ENCODE assay signal across 35 cellular contexts in the genomic region with DNA sequence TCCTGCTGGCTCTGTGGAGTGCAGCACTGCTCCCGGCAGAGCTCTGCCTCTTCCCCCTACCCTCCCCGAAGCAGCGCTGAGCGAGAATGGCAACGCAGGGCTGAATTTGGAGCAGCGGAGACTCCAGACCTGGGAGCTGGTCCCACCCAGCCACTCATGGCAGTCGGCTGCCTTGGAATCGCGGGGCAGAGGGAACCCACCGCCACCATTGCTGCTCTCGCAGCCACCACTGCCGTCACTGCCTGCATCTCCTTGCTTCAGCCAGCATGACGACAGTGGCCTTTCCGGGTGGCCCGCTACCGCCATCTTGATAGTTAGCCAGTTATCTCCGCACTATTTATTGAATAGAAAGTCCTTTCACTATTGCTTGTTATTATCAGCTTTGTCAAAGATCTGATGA.
"Had no signal": no experiment of that assay in that cellular context is flagged by ENCODE, and none has a peak within 500 bp of the region (broad histone marks: within the 10 kb centered on the region; RNA-seq: fewer than 3 reads in every experiment).

No MANE protein-coding gene starts in this region.

- H3K27ac ChIP-seq: ascending aorta, cardiac muscle cell, VCaP had no signal

- H3K36me3 ChIP-seq: ascending aorta, cardiac muscle cell had no signal

- H3K4me3 Mint-ChIP-seq: activated B cell treated with CpG ODN at 0.5 μM for 24 hours; activated CD4-positive, alpha-beta memory T cell treated with anti-CD3 and anti-CD28 coated beads for 36 hours; activated CD4-positive, alpha-beta T cell treated with anti-CD3 and anti-CD28 coated beads, Interleukin-2, amount 10 ng/mL, durations not matched to agents 24 days and 14 days; activated CD8-positive, alpha-beta T cell treated with anti-CD3 and anti-CD28 coated beads for 36 hours; activated naive CD4-positive, alpha-beta T cell treated with anti-CD3 and anti-CD28 coated beads, Interleukin-2, amount 10 ng/mL, durations not matched to agents 7 days and 5 days; activated naive CD4-positive, alpha-beta T cell treated with anti-CD3 and anti-CD28 coated beads, Interleukin-2, amount 50 U/mL, for 24 hours; activated naive CD8-positive, alpha-beta T cell; activated naive CD8-positive, alpha-beta T cell treated with anti-CD3 and anti-CD28 coated beads, Interleukin-2, amount 10 ng/mL, durations not matched to agents 7 days and 5 days; activated naive CD8-positive, alpha-beta T cell treated with anti-CD3 and anti-CD28 coated beads, Interleukin-2, amount 50 U/mL, for 24 hours; activated T-cell treated with anti-CD3 and anti-CD28 coated beads, Interleukin-2, amount 50 U/mL, for 4 hours; activated T-cell treated with anti-CD3 and anti-CD28 coated beads, Interleukin-2, amount 50 U/mL, for 72 hours; activated T-helper 1 cell treated with anti-CD3 and anti-CD28 coated beads, Interleukin-12 subunit alpha, Interleukin-12 subunit beta, Interleukin-2, Interleukin-4 antibody, amounts not matched to agents 30 ng/mL and 10 ng/mL and 1 ng/mL, durations not matched to agents 14 hours and 24 hours and 36 hours; activated T-helper 17 cell treated with anti-CD3 and anti-CD28 coated beads, Interleukin-2, amount 50 U/mL, for 72 hours; brain; central memory CD8-positive, alpha-beta T cell; T-helper 1 cell treated with Interleukin-12 subunit alpha and Interleukin-12 subunit beta and Interleukin-4 antibody, amounts not matched to agents 30 μg/mL and 1 μg/mL, for 36 hours; T-helper 2 cell treated with Interferon-gamma antibody and Interleukin-4, amounts not matched to agents 5 μg/mL and 100 μg/mL, for 36 hours had no signal

- H3K27ac Mint-ChIP-seq: activated B cell treated with CpG ODN at 0.5 μM for 24 hours; activated CD4-positive, alpha-beta memory T cell treated with anti-CD3 and anti-CD28 coated beads for 36 hours; activated CD4-positive, alpha-beta T cell treated with anti-CD3 and anti-CD28 coated beads, Interleukin-2, amount 10 ng/mL, durations not matched to agents 24 days and 14 days; activated CD8-positive, alpha-beta T cell treated with anti-CD3 and anti-CD28 coated beads for 36 hours; activated naive CD4-positive, alpha-beta T cell treated with anti-CD3 and anti-CD28 coated beads, Interleukin-2, amount 10 ng/mL, durations not matched to agents 7 days and 5 days; activated naive CD4-positive, alpha-beta T cell treated with anti-CD3 and anti-CD28 coated beads, Interleukin-2, amount 50 U/mL, for 24 hours; activated naive CD8-positive, alpha-beta T cell; activated naive CD8-positive, alpha-beta T cell treated with anti-CD3 and anti-CD28 coated beads, Interleukin-2, amount 10 ng/mL, durations not matched to agents 7 days and 5 days; activated naive CD8-positive, alpha-beta T cell treated with anti-CD3 and anti-CD28 coated beads, Interleukin-2, amount 50 U/mL, for 24 hours; activated T-cell treated with anti-CD3 and anti-CD28 coated beads, Interleukin-2, amount 50 U/mL, for 72 hours; activated T-helper 1 cell treated with anti-CD3 and anti-CD28 coated beads, Interleukin-12 subunit alpha, Interleukin-12 subunit beta, Interleukin-2, Interleukin-4 antibody, amounts not matched to agents 30 ng/mL and 10 ng/mL and 1 ng/mL, durations not matched to agents 14 hours and 24 hours and 36 hours; activated T-helper 17 cell treated with anti-CD3 and anti-CD28 coated beads, Interleukin-2, amount 50 U/mL, for 72 hours; brain; T-helper 1 cell treated with Interleukin-12 subunit alpha and Interleukin-12 subunit beta and Interleukin-4 antibody, amounts not matched to agents 30 μg/mL and 1 μg/mL, for 36 hours; T-helper 2 cell treated with Interferon-gamma antibody and Interleukin-4, amounts not matched to agents 5 μg/mL and 100 μg/mL, for 36 hours had no signal

- H3K27me3 Mint-ChIP-seq: activated B cell treated with CpG ODN at 0.5 μM for 24 hours; activated CD4-positive, alpha-beta memory T cell treated with anti-CD3 and anti-CD28 coated beads for 36 hours; activated CD4-positive, alpha-beta T cell treated with anti-CD3 and anti-CD28 coated beads, Interleukin-2, amount 10 ng/mL, durations not matched to agents 24 days and 14 days; activated CD8-positive, alpha-beta T cell treated with anti-CD3 and anti-CD28 coated beads for 36 hours; activated naive CD4-positive, alpha-beta T cell treated with anti-CD3 and anti-CD28 coated beads, Interleukin-2, amount 10 ng/mL, durations not matched to agents 7 days and 5 days; activated naive CD4-positive, alpha-beta T cell treated with anti-CD3 and anti-CD28 coated beads, Interleukin-2, amount 50 U/mL, for 24 hours; activated naive CD8-positive, alpha-beta T cell; activated naive CD8-positive, alpha-beta T cell treated with anti-CD3 and anti-CD28 coated beads, Interleukin-2, amount 10 ng/mL, durations not matched to agents 7 days and 5 days; activated naive CD8-positive, alpha-beta T cell treated with anti-CD3 and anti-CD28 coated beads, Interleukin-2, amount 50 U/mL, for 24 hours; activated T-helper 17 cell treated with anti-CD3 and anti-CD28 coated beads, Interleukin-2, amount 50 U/mL, for 72 hours; brain; central memory CD8-positive, alpha-beta T cell had no signal

- H3K4me1 ChIP-seq: ascending aorta had no signal

- H3K9me3 ChIP-seq: ascending aorta had no signal

- H3K9me3 Mint-ChIP-seq: activated B cell treated with CpG ODN at 0.5 μM for 24 hours; activated CD4-positive, alpha-beta T cell treated with anti-CD3 and anti-CD28 coated beads, Interleukin-2, amount 10 ng/mL, durations not matched to agents 24 days and 14 days; activated CD8-positive, alpha-beta T cell treated with anti-CD3 and anti-CD28 coated beads for 36 hours; activated naive CD4-positive, alpha-beta T cell treated with anti-CD3 and anti-CD28 coated beads, Interleukin-2, amount 50 U/mL, for 24 hours; activated naive CD8-positive, alpha-beta T cell treated with anti-CD3 and anti-CD28 coated beads, Interleukin-2, amount 10 ng/mL, durations not matched to agents 7 days and 5 days; activated T-cell treated with anti-CD3 and anti-CD28 coated beads, Interleukin-2, amount 50 U/mL, for 4 hours; activated T-helper 17 cell treated with anti-CD3 and anti-CD28 coated beads, Interleukin-2, amount 50 U/mL, for 72 hours; central memory CD8-positive, alpha-beta T cell had no signal

- H3K4me3 ChIP-seq: ascending aorta, cardiac muscle cell had no signal

- ATAC-seq: activated CD8-positive, alpha-beta T cell treated with anti-CD3 and anti-CD28 coated beads for 36 hours; activated naive CD8-positive, alpha-beta T cell treated with anti-CD3 and anti-CD28 coated beads, Interleukin-2, amount 50 U/mL, for 24 hours; activated T-cell treated with anti-CD3 and anti-CD28 coated beads, Interleukin-2, amount 50 U/mL, for 4 hours; activated T-cell treated with anti-CD3 and anti-CD28 coated beads, Interleukin-2, amount 50 U/mL, for 72 hours; activated T-helper 17 cell treated with anti-CD3 and anti-CD28 coated beads, Interleukin-2, amount 50 U/mL, for 72 hours had no signal

- H3K36me3 Mint-ChIP-seq: activated CD4-positive, alpha-beta memory T cell treated with anti-CD3 and anti-CD28 coated beads for 36 hours; activated naive CD4-positive, alpha-beta T cell treated with anti-CD3 and anti-CD28 coated beads, Interleukin-2, amount 10 ng/mL, durations not matched to agents 7 days and 5 days; activated naive CD4-positive, alpha-beta T cell treated with anti-CD3 and anti-CD28 coated beads, Interleukin-2, amount 50 U/mL, for 24 hours; activated naive CD8-positive, alpha-beta T cell; activated naive CD8-positive, alpha-beta T cell treated with anti-CD3 and anti-CD28 coated beads, Interleukin-2, amount 10 ng/mL, durations not matched to agents 7 days and 5 days; brain had no signal

- H3K4me1 Mint-ChIP-seq: activated B cell treated with CpG ODN at 0.5 μM for 24 hours; activated CD4-positive, alpha-beta T cell treated with anti-CD3 and anti-CD28 coated beads, Interleukin-2, amount 10 ng/mL, durations not matched to agents 24 days and 14 days; activated naive CD4-positive, alpha-beta T cell treated with anti-CD3 and anti-CD28 coated beads, Interleukin-2, amount 10 ng/mL, durations not matched to agents 7 days and 5 days; activated naive CD4-positive, alpha-beta T cell treated with anti-CD3 and anti-CD28 coated beads, Interleukin-2, amount 50 U/mL, for 24 hours; activated naive CD8-positive, alpha-beta T cell treated with anti-CD3 and anti-CD28 coated beads, Interleukin-2, amount 10 ng/mL, durations not matched to agents 7 days and 5 days; activated naive CD8-positive, alpha-beta T cell treated with anti-CD3 and anti-CD28 coated beads, Interleukin-2, amount 50 U/mL, for 24 hours; activated T-helper 17 cell treated with anti-CD3 and anti-CD28 coated beads, Interleukin-2, amount 50 U/mL, for 72 hours; brain; central memory CD8-positive, alpha-beta T cell had no signal

- H3K27me3 ChIP-seq: ascending aorta, cardiac muscle cell had no signal

- DNase-seq: activated B cell treated with CpG ODN at 0.5 μM for 24 hours; activated CD4-positive, alpha-beta memory T cell treated with anti-CD3 and anti-CD28 coated beads for 36 hours; activated CD4-positive, alpha-beta T cell treated with anti-CD3 and anti-CD28 coated beads for 4 hours; activated CD4-positive, alpha-beta T cell treated with anti-CD3 and anti-CD28 coated beads, Interleukin-2, amount 10 ng/mL, durations not matched to agents 24 days and 14 days; activated CD4-positive, alpha-beta T cell treated with anti-CD3 and anti-CD28 coated beads, Interleukin-2, amount 50 U/mL, for 1 hour; activated CD4-positive, alpha-beta T cell treated with anti-CD3 and anti-CD28 coated beads, Interleukin-2, amount 50 U/mL, for 4 hours; activated CD4-positive, CD25-positive, alpha-beta regulatory T cell treated with anti-CD3 and anti-CD28 coated beads, Interleukin-2, amount 50 U/mL, for 72 hours; activated CD8-positive, alpha-beta memory T cell treated with anti-CD3 and anti-CD28 coated beads, Interleukin-2, amount 50 U/mL, for 4 hours; activated CD8-positive, alpha-beta T cell treated with anti-CD3 and anti-CD28 coated beads for 36 hours; activated gamma-delta T cell; activated naive CD4-positive, alpha-beta T cell treated with anti-CD3 and anti-CD28 coated beads, Interleukin-2, amount 10 ng/mL, durations not matched to agents 7 days and 5 days; activated naive CD4-positive, alpha-beta T cell treated with Interleukin-2 at 50 U/mL for 16 hours; activated naive CD8-positive, alpha-beta T cell treated with anti-CD3 and anti-CD28 coated beads, Interleukin-2, amount 10 ng/mL, durations not matched to agents 7 days and 5 days; activated naive CD8-positive, alpha-beta T cell treated with anti-CD3 and anti-CD28 coated beads, Interleukin-2, amount 50 U/mL, for 24 hours; activated T-cell treated with anti-CD3 and anti-CD28 coated beads for 4 hours; activated T-cell treated with anti-CD3 and anti-CD28 coated beads, Interleukin-2, amount 50 U/mL, for 1 hour; activated T-cell treated with anti-CD3 and anti-CD28 coated beads, Interleukin-2, amount 50 U/mL, for 4 hours; activated T-cell treated with anti-CD3 and anti-CD28 coated beads, Interleukin-2, amount 50 U/mL, for 72 hours; amygdala; anterior cingulate cortex; caudate nucleus; cerebellar nuclear complex; T-helper 2 cell; T-helper 9 cell had no signal
